ENCODE assay signal across 19 cellular contexts in the genomic region with DNA sequence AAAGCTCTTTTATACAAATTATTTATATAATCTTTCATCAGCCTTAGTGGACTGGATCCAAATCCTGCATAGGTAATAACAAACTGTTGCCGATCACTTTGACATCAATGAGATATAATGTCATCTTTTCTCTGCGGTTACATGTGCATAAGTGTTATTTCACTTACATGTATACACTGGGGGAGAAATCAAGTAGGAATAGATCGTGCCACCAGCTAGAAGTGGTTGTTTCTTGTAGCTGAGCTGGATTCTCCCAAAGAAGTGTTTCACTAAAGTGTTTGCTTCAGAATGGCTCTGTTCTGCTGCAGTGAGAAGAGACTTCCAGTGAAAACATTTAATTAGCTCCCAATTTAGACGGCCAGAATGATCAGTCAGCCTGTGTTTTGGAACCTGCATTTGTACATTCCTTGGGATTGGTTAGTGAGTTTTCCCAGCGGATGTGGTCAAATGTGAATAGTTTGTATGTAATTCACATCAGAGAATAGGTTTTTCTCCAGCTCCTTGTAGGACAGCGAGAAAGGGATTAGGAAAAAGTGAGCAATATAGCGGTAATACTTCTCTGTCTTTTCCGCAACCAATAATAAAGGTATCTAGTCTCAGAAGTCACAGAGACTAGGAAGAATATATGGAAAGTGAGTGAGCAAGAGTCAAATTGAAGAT.
DNase-seq lines count a peak whose midpoint lies in the region; ATAC-seq and TF ChIP-seq lines count a peak whose summit lies in the region.
"Had no signal": no experiment of that assay in that cellular context is flagged by ENCODE, and none has a peak within 500 bp of the region (broad histone marks: within the 10 kb centered on the region; RNA-seq: fewer than 3 reads in every experiment).

No MANE protein-coding gene starts in this region.

- peak overlapping the region; percentile 58 to 61 for H3K27ac ChIP-seq in tibial artery
- H3K27ac ChIP-seq in upper lobe of left lung = no peak overlapping the region

- H3K9me3 ChIP-seq in tibial artery (peaks cover 0 to 5% (median 0%) of the 10 kb centered on the region in 3 donors), upper lobe of left lung (peaks cover 0 to 11% (median 4%) of the 10 kb centered on the region in 4 donors)

- H3K4me3 ChIP-seq in tibial artery (no peak overlapping the region), upper lobe of left lung (no peak overlapping the region)
- H3K4me3 ChIP-seq: K562 had no signal

- H3K4me3 Mint-ChIP-seq in HFFc6 = no peak overlapping the region; the same call in 1 of the 2 replicates
- H3K4me3 Mint-ChIP-seq in T-helper 2 cell treated with Interferon-gamma antibody and Interleukin-4, amounts not matched to agents 5 μg/mL and 100 μg/mL, for 36 hours = no peak overlapping the region
- H3K4me3 Mint-ChIP-seq: CD14-positive monocyte had no signal

- peak overlapping the region; percentile 62; the same call in 1 of the 2 replicates for H3K27ac Mint-ChIP-seq in HFFc6
- no peak overlapping the region for H3K27ac Mint-ChIP-seq in T-helper 2 cell treated with Interferon-gamma antibody and Interleukin-4, amounts not matched to agents 5 μg/mL and 100 μg/mL, for 36 hours
- H3K27ac Mint-ChIP-seq: CD14-positive monocyte had no signal

- DNase-seq in HFFc6 (no peak), fibroblast of peridontal ligament (ENCODE audit: extremely low read depth) (peak; percentile 90), tibial artery (no peak), upper lobe of left lung (no peak), head of caudate nucleus (no peak)
- no peak for DNase-seq in T-helper 2 cell treated with Interferon-gamma antibody and Interleukin-4, amounts not matched to agents 5 μg/mL and 100 μg/mL, for 36 hours (ENCODE audit: low spot score)
- DNase-seq: COR-L47, DMS153, NCI-H1092 treated with DMSO at 0.1 percent for 48 hours, NCI-H1694 treated with DMSO at 0.1 percent for 48 hours, NCI-H2171, NCI-H446 treated with DMSO at 0.1 percent for 48 hours, NCI-H748 treated with DMSO at 0.1 percent for 48 hours had no signal

- H3K27me3 ChIP-seq in tibial artery (no peaks in the 10 kb centered on the region), upper lobe of left lung (no peaks in the 10 kb centered on the region)

- H3K36me3 Mint-ChIP-seq in HFFc6 (ENCODE audit: low read depth) = peaks cover 9% of the 10 kb centered on the region
- H3K36me3 Mint-ChIP-seq in T-helper 2 cell treated with Interferon-gamma antibody and Interleukin-4, amounts not matched to agents 5 μg/mL and 100 μg/mL, for 36 hours (ENCODE audit: low read depth) = no peaks in the 10 kb centered on the region
- H3K36me3 Mint-ChIP-seq: CD14-positive monocyte had no signal

- H3K36me3 ChIP-seq in tibial artery (no peaks in the 10 kb centered on the region), upper lobe of left lung (no peaks in the 10 kb centered on the region)

- no peaks in the 10 kb centered on the region for H3K27me3 Mint-ChIP-seq in HFFc6 (ENCODE audit: insufficient read depth)
- H3K27me3 Mint-ChIP-seq in T-helper 2 cell treated with Interferon-gamma antibody and Interleukin-4, amounts not matched to agents 5 μg/mL and 100 μg/mL, for 36 hours (ENCODE audit: low read depth) = no peaks in the 10 kb centered on the region

- H3K4me1 Mint-ChIP-seq in HFFc6 (ENCODE audit: low read depth) = peaks cover 18% of the 10 kb centered on the region
- no peaks in the 10 kb centered on the region for H3K4me1 Mint-ChIP-seq in T-helper 2 cell treated with Interferon-gamma antibody and Interleukin-4, amounts not matched to agents 5 μg/mL and 100 μg/mL, for 36 hours (ENCODE audit: low read depth)
- H3K4me1 Mint-ChIP-seq: CD14-positive monocyte had no signal

- TF ChIP-seq EP300 in upper lobe of left lung (IDR thresholded peaks at IDR 0.05) = no peak

- WGBS in upper lobe of left lung, 2 donors = 77 to 84% methylated on average over 8 of the region's 8 CpGs

- TF ChIP-seq CTCF in HFFc6 (IDR thresholded peaks at IDR 0.05) = no peak
- no peak for TF ChIP-seq CTCF in tibial artery (IDR thresholded peaks at IDR 0.05)
- no peak for TF ChIP-seq CTCF in upper lobe of left lung (IDR thresholded peaks at IDR 0.05)

- ATAC-seq in SK-N-SH treated with all-trans-retinoic acid at 6 μM for 48 hours = peak; percentile 80
- no peak for ATAC-seq in GM21576 (IDR thresholded peaks at IDR 0.05; ENCODE audit: unreplicated experiment)
- no peak for ATAC-seq in upper lobe of left lung (ENCODE audit: low FRiP score in 2 of 2)
- ATAC-seq: HCT116, K562, Right ventricle myocardium inferior had no signal

- intact Hi-C loops in tibial artery (cut with DNase I; ENCODE audit: low total_unique reads) = no loop called here
- intact Hi-C loops in head of caudate nucleus (cut with DNase I) = no loop called here

- H3K4me1 ChIP-seq in tibial artery (peaks cover 0 to 17% (median 8%) of the 10 kb centered on the region in 4 donors), upper lobe of left lung (no peaks in the 10 kb centered on the region)

- no peak for TF ChIP-seq POLR2A in upper lobe of left lung (IDR thresholded peaks at IDR 0.05)

- peaks cover 10% of the 10 kb centered on the region for H3K9me3 Mint-ChIP-seq in HFFc6
- peaks cover 8% of the 10 kb centered on the region for H3K9me3 Mint-ChIP-seq in T-helper 2 cell treated with Interferon-gamma antibody and Interleukin-4, amounts not matched to agents 5 μg/mL and 100 μg/mL, for 36 hours

TF ChIP-seq in SK-N-SH treated with all-trans-retinoic acid at 6 μM for 48 hours, 23 proteins besides CTCF, POLR2A, EP300 and RAD21:
- no peak for TF ChIP-seq RARB (CRISPR knock-in tag; IDR thresholded peaks at IDR 0.05)
- no peak for TF ChIP-seq ZNF8 (CRISPR knock-in tag; IDR thresholded peaks at IDR 0.05)
- no peak for TF ChIP-seq PPARA (CRISPR knock-in tag; IDR thresholded peaks at IDR 0.05; ENCODE audit: borderline replicate concordance)
- TF ChIP-seq, protein P1, sequence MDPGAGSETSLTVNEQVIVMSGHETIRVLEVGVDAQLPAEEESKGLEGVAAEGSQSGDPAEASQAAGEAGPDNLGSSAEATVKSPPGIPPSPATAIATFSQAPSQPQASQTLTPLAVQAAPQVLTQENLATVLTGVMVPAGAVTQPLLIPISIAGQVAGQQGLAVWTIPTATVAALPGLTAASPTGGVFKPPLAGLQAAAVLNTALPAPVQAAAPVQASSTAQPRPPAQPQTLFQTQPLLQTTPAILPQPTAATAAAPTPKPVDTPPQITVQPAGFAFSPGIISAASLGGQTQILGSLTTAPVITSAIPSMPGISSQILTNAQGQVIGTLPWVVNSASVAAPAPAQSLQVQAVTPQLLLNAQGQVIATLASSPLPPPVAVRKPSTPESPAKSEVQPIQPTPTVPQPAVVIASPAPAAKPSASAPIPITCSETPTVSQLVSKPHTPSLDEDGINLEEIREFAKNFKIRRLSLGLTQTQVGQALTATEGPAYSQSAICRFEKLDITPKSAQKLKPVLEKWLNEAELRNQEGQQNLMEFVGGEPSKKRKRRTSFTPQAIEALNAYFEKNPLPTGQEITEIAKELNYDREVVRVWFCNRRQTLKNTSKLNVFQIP (CRISPR knock-in tag; IDR thresholded peaks at IDR 0.05; ENCODE audit: borderline replicate concordance, low read depth) = no peak
- no peak for TF ChIP-seq GLIS3 (CRISPR knock-in tag; IDR thresholded peaks at IDR 0.05)
- no peak for TF ChIP-seq TOX (CRISPR knock-in tag; IDR thresholded peaks at IDR 0.05; ENCODE audit: borderline replicate concordance)
- TF ChIP-seq, protein P2, sequence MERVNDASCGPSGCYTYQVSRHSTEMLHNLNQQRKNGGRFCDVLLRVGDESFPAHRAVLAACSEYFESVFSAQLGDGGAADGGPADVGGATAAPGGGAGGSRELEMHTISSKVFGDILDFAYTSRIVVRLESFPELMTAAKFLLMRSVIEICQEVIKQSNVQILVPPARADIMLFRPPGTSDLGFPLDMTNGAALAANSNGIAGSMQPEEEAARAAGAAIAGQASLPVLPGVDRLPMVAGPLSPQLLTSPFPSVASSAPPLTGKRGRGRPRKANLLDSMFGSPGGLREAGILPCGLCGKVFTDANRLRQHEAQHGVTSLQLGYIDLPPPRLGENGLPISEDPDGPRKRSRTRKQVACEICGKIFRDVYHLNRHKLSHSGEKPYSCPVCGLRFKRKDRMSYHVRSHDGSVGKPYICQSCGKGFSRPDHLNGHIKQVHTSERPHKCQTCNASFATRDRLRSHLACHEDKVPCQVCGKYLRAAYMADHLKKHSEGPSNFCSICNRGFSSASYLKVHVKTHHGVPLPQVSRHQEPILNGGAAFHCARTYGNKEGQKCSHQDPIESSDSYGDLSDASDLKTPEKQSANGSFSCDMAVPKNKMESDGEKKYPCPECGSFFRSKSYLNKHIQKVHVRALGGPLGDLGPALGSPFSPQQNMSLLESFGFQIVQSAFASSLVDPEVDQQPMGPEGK (CRISPR knock-in tag; IDR thresholded peaks at IDR 0.05; ENCODE audit: borderline replicate concordance) = no peak
- no peak for TF ChIP-seq CSDC2 (CRISPR knock-in tag; IDR thresholded peaks at IDR 0.05)
- TF ChIP-seq OSR1 (CRISPR knock-in tag; IDR thresholded peaks at IDR 0.05) = no peak
- no peak for TF ChIP-seq TCF4 (CRISPR knock-in tag; IDR thresholded peaks at IDR 0.05; ENCODE audit: borderline replicate concordance)
- TF ChIP-seq ZFP30 (CRISPR knock-in tag; IDR thresholded peaks at IDR 0.05) = no peak
- TF ChIP-seq, protein P3, sequence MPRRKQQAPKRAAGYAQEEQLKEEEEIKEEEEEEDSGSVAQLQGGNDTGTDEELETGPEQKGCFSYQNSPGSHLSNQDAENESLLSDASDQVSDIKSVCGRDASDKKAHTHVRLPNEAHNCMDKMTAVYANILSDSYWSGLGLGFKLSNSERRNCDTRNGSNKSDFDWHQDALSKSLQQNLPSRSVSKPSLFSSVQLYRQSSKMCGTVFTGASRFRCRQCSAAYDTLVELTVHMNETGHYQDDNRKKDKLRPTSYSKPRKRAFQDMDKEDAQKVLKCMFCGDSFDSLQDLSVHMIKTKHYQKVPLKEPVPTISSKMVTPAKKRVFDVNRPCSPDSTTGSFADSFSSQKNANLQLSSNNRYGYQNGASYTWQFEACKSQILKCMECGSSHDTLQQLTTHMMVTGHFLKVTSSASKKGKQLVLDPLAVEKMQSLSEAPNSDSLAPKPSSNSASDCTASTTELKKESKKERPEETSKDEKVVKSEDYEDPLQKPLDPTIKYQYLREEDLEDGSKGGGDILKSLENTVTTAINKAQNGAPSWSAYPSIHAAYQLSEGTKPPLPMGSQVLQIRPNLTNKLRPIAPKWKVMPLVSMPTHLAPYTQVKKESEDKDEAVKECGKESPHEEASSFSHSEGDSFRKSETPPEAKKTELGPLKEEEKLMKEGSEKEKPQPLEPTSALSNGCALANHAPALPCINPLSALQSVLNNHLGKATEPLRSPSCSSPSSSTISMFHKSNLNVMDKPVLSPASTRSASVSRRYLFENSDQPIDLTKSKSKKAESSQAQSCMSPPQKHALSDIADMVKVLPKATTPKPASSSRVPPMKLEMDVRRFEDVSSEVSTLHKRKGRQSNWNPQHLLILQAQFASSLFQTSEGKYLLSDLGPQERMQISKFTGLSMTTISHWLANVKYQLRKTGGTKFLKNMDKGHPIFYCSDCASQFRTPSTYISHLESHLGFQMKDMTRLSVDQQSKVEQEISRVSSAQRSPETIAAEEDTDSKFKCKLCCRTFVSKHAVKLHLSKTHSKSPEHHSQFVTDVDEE (CRISPR knock-in tag; IDR thresholded peaks at IDR 0.05) = no peak

Comparison
In these comparisons a context has a peak if more than half of its experiments do, and no peak if none do; other contexts are left out.
1. H3K27ac ChIP-seq: peak in tibial artery (2 of 2); none in upper lobe of left lung (0 of 4).